In the genomic region with DNA sequence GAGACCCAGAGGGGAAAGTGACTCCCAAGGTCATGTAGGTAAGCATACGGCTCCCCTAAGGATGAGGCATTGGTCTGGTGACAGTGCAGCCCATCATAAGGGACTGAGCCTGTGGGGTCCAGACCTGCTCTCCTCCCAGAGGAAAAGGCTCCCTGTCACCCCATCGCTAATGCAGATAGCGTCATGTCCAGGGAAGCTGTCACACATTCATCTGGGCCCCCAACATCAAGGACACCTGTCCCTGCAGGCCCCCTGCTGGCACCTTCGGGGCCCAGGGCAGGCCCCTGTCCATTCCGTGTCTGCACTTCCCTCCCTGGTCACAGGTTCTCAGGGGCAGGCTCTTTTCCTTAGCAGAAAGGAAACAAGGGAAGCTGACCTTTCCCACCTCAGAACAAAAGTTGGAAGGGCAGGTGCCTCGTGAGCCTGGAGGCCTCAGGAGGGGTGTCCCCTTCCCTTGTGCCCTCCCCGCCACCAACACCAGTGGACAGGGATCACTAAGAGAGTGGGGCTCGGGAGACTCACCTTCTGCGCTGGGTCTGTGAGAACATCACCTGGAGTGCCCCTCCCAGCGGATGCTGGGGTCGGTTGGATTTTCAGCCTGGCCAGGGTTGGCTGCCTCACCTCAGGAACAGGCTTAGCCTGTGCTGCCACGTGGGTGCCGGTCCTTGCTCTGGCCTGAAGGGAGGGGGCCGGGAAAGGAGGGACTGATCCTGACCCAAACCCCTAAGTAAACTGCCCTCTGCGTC, we compare ENCODE assay signal across 12 cellular contexts. TPM values are rescaled to one million over a fixed set of nuclear protein-coding genes. Genes with fewer than 3 reads are reported as not detected.
DNase-seq lines count a peak whose midpoint lies in the region; ATAC-seq and TF ChIP-seq lines count a peak whose summit lies in the region.
"Had no signal": no experiment of that assay in that cellular context is flagged by ENCODE, and none has a peak within 500 bp of the region (broad histone marks: within the 10 kb centered on the region; RNA-seq: fewer than 3 reads in every experiment).

No MANE protein-coding gene starts in this region.

- no peaks in the 10 kb centered on the region for H3K79me1 ChIP-seq in H9 (ENCODE audit: insufficient read depth, low read depth, low read length, poor library complexity, severe bottlenecking)

- TF ChIP-seq POLR2A in stomach (IDR thresholded peaks at IDR 0.05), result no peak

- H3K4me3 ChIP-seq in ascending aorta (no peak overlapping the region), kidney epithelial cell (ENCODE audit: low read depth, low read length) (no peak overlapping the region), stomach (peak overlapping the region in 1 of 4 donors; percentile 3)

- peaks cover 5 to 24% (median 23%) of the 10 kb centered on the region in 3 experiments; a peak in 6 of 7 replicates for H3K36me3 Mint-ChIP-seq in H9 (ENCODE audit: insufficient read depth in 1 of 3, low read depth in 3 of 3)

- H4K20me1 ChIP-seq in H9 (ENCODE audit: control insufficient read depth, insufficient read depth, insufficient read length), result no peaks in the 10 kb centered on the region

- no peak overlapping the region for H3K27ac ChIP-seq in H9 (ENCODE audit: insufficient read length, low read depth, low read length)
- H3K27ac ChIP-seq in ascending aorta, result peak overlapping the region; percentile 16 to 24
- H3K27ac ChIP-seq in stomach, result peak overlapping the region; percentile 13 to 78 (median 61)
- H3K27ac ChIP-seq: KMS-11 had no signal

- TF ChIP-seq CTCF in H9 (conservative IDR thresholded peaks at IDR 0.05), result no peak
- no peak for TF ChIP-seq CTCF in ascending aorta (IDR thresholded peaks at IDR 0.05)
- TF ChIP-seq CTCF in kidney epithelial cell (IDR thresholded peaks at IDR 0.05; ENCODE audit: insufficient read depth, low read length, poor library complexity, severe bottlenecking), result peak; percentile 8
- no peak for TF ChIP-seq CTCF in stomach (IDR thresholded peaks at IDR 0.05)

- peaks cover 12 to 17% of the 10 kb centered on the region in 2 experiments for H3K4me1 Mint-ChIP-seq in H9

- ATAC-seq in HG03521 (IDR thresholded peaks at IDR 0.05; ENCODE audit: unreplicated experiment), result no peak
- ATAC-seq in GM18511 (IDR thresholded peaks at IDR 0.05; ENCODE audit: unreplicated experiment), result no peak

- H3K9me3 ChIP-seq in H9 (ENCODE audit: control insufficient read depth, low read depth, low read length) (no peaks in the 10 kb centered on the region), ascending aorta (no peaks in the 10 kb centered on the region), stomach (no peaks in the 10 kb centered on the region)
- H3K9me3 ChIP-seq: SK-N-SH had no signal

- H3K4me3 Mint-ChIP-seq in H9, result no peak overlapping the region

- H4K91ac ChIP-seq in H9 (ENCODE audit: insufficient read length, low read depth, low read length), result no peak overlapping the region

- no peak for DNase-seq in H9
- no peak for DNase-seq in ascending aorta (ENCODE audit: low spot score in 2 of 2)
- DNase-seq in kidney epithelial cell (ENCODE audit: low read depth), result no peak
- no peak for DNase-seq in stomach
- no peak for DNase-seq in stimulated activated CD4-positive, alpha-beta T cell treated with anti-CD3 and anti-CD28 coated beads, Interleukin-4, amount 100 ng/mL, for 24 hours
- DNase-seq: foreskin melanocyte, SK-N-SH had no signal

- H2BK12ac ChIP-seq in H9 (ENCODE audit: insufficient read length, low read depth, low read length), result no peak overlapping the region

- H3K56ac ChIP-seq in H9 (ENCODE audit: insufficient read length, low read depth, low read length), result no peak overlapping the region

- H3K4me1 ChIP-seq in H9 (ENCODE audit: insufficient read depth, low read length) (no peaks in the 10 kb centered on the region), ascending aorta (peaks cover 3 to 31% of the 10 kb centered on the region in 2 donors), stomach (peaks cover 45 to 81% (median 65%) of the 10 kb centered on the region in 4 donors)

- no peaks in the 10 kb centered on the region for H3K9me3 Mint-ChIP-seq in H9

- H3K27me3 Mint-ChIP-seq in H9 (ENCODE audit: low read depth), result no peaks in the 10 kb centered on the region

- no peak overlapping the region for H2BK5ac ChIP-seq in H9 (ENCODE audit: insufficient read length, low read length)

- no peak overlapping the region for H3K18ac ChIP-seq in H9 (ENCODE audit: insufficient read length, low read depth, low read length)

- H3K36me3 ChIP-seq in ascending aorta (peaks cover 19 to 27% of the 10 kb centered on the region in 2 donors), kidney epithelial cell (ENCODE audit: control insufficient read depth, insufficient read depth, low read length) (no peaks in the 10 kb centered on the region), stomach (peaks cover 20 to 92% (median 67%) of the 10 kb centered on the region in 4 donors)

- H3T11ph ChIP-seq in H9 (ENCODE audit: low read length), result no peak overlapping the region

- no peak overlapping the region for H2BK120ac ChIP-seq in H9 (ENCODE audit: low read depth, low read length, poor library complexity, severe bottlenecking)

- no peak overlapping the region for H2AK5ac ChIP-seq in H9 (ENCODE audit: insufficient read length, low read length)

- H2BK15ac ChIP-seq in H9 (ENCODE audit: low read depth, low read length), result no peak overlapping the region

- H3K23me2 ChIP-seq in H9 (ENCODE audit: insufficient read length, low read depth, low read length, poor library complexity, severe bottlenecking), result no peaks in the 10 kb centered on the region

- H3K27me3 ChIP-seq in H9 (ENCODE audit: insufficient read depth, low read length), result no peaks in the 10 kb centered on the region
- H3K27me3 ChIP-seq in ascending aorta, result no peaks in the 10 kb centered on the region
- no peaks in the 10 kb centered on the region for H3K27me3 ChIP-seq in kidney epithelial cell (ENCODE audit: control insufficient read depth, insufficient read depth, low read length)
- no peaks in the 10 kb centered on the region for H3K27me3 ChIP-seq in stomach

- no peak overlapping the region for H3K4me2 ChIP-seq in H9 (ENCODE audit: insufficient read depth, insufficient read length, low read length)
- H3K4me2 ChIP-seq: KMS-11, SK-N-SH had no signal

- no peak overlapping the region for H4K8ac ChIP-seq in H9 (replicated peaks; ENCODE audit: insufficient read length, low read depth, low read length)

- H3K14ac ChIP-seq in H9 (ENCODE audit: insufficient read depth, low read length), result no peak overlapping the region

- H3K4ac ChIP-seq in H9 (ENCODE audit: low read depth, low read length), result no peak overlapping the region

- H3K27ac Mint-ChIP-seq in H9, result peak overlapping the region in 2 of 3 experiments; percentile 63 to 93; a peak in 3 of 7 replicates

- no peaks in the 10 kb centered on the region for H3K79me2 ChIP-seq in H9 (ENCODE audit: insufficient read depth, low read length)

- H4K5ac ChIP-seq in H9 (ENCODE audit: insufficient read length, low read depth, low read length), result no peak overlapping the region

- WGBS in H9 (ENCODE audit: extremely low coverage, insufficient read length, low lambda C conversion rate), result no CpG with 5 or more reads among the region's 15 CpGs
- WGBS in stomach, 5 donors, result 30 to 60% (median 49%) methylated on average over 13 to 15 of the region's 15 CpGs

- H3K23ac ChIP-seq in H9 (ENCODE audit: insufficient read length, low read depth, low read length), result no peak overlapping the region

- H2AFZ ChIP-seq in H9 (ENCODE audit: low read length), result no peak overlapping the region

- intact Hi-C loops in ascending aorta (cut with DNase I) (loop anchor here (10.0 kb wide), 1 partner anchor 57 kb away; a partner anchor contains a TSS), stomach (cut with DNase I; ENCODE audit: low total_unique reads) (no loop called here)

- H2BK20ac ChIP-seq in H9 (ENCODE audit: low read depth, low read length, poor library complexity, severe bottlenecking), result no peak overlapping the region

- no peak overlapping the region for H3K9ac ChIP-seq in H9 (ENCODE audit: extremely low read depth, insufficient read length, low read length)
- H3K9ac ChIP-seq: KMS-11, SK-N-SH had no signal

- TF ChIP-seq EP300 in stomach (IDR thresholded peaks at IDR 0.05), result no peak

RNA-seq across cellular contexts. Expression of a gene that starts 38.2 kb away (rescaled TPM):
- total RNA-seq in H9 (2021) (121 and 122 TPM in 2 replicates), ascending aorta (300 TPM), kidney epithelial cell (201 and 247 TPM in 2 replicates), stomach (100 to 1,000 TPM in 3 of 5 donors, 10 to 100 TPM in 2; 93.0 to 183 (median 107) TPM)
- polyA plus RNA-seq in stomach, result 100 to 1,000 TPM in 1 of 3 donors, 10 to 100 TPM in 2; 33.7 to 119 (median 94.3) TPM

RNA-seq across cellular contexts. Expression of a gene that starts 54.6 kb away (rescaled TPM):
- total RNA-seq in H9 (2021) (2,040 and 2,084 TPM in 2 replicates), ascending aorta (1,091 TPM), kidney epithelial cell (1,506 and 1,881 TPM in 2 replicates), stomach (1,000 to 10,000 TPM in 1 of 5 donors, 100 to 1,000 TPM in 3, 10 to 100 TPM in 1; 89.8 to 1,949 (median 982) TPM)
- 1,000 to 10,000 TPM; 3,318 to 3,359 (median 3,354) TPM for polyA plus RNA-seq in stomach

RNA-seq across cellular contexts. Expression of a gene that starts 59.1 kb away (rescaled TPM):
- total RNA-seq in H9 (2021) (not detected in 2 replicates), ascending aorta (not detected), kidney epithelial cell (not detected in 2 replicates), stomach (not detected)
- not detected for polyA plus RNA-seq in stomach
- total RNA-seq: Daoy had no signal
- polyA plus RNA-seq: SK-N-SH, thymus had no signal
